In genomic region chr16:1537763-1538289, GRCh38 we compare ENCODE assay signal across 16 cellular contexts. TPM values are rescaled to one million over a fixed set of nuclear protein-coding genes. Genes with fewer than 3 reads are reported as not detected.
DNase-seq lines count a peak whose midpoint lies in the region; ATAC-seq and TF ChIP-seq lines count a peak whose summit lies in the region.
"Had no signal": no experiment of that assay in that cellular context is flagged by ENCODE, and none has a peak within 500 bp of the region (broad histone marks: within the 10 kb centered on the region; RNA-seq: fewer than 3 reads in every experiment).

No MANE protein-coding gene starts in this region.

- TF ChIP-seq POLR2A in gastrocnemius medialis (IDR thresholded peaks at IDR 0.05): no peak

- in situ Hi-C loops in gastrocnemius medialis (cut with MboI; ENCODE audit: low sequenced_read_pairs in 4 of 4): no loop called here

- ATAC-seq in DND-41 (ENCODE audit: insufficient read depth, low read depth): peak; percentile 76
- no peak for ATAC-seq in gastrocnemius medialis
- no peak for ATAC-seq in GM21423 (IDR thresholded peaks at IDR 0.05; ENCODE audit: unreplicated experiment)
- ATAC-seq in GM19463 (IDR thresholded peaks at IDR 0.05; ENCODE audit: unreplicated experiment): no peak
- ATAC-seq: HCT116 had no signal

- intact Hi-C loops in gastrocnemius medialis (cut with DNase I; ENCODE audit: low total_unique reads): no loop called here

- H3K9me3 ChIP-seq in DND-41 (ENCODE audit: insufficient read depth, low read length, severe bottlenecking) (no peaks in the 10 kb centered on the region), gastrocnemius medialis (no peaks in the 10 kb centered on the region)
- H3K9me3 ChIP-seq: SJCRH30 had no signal

- H3K4me2 ChIP-seq in DND-41 (ENCODE audit: insufficient read depth, low read length): no peak overlapping the region
- H3K4me2 ChIP-seq: hepatocyte had no signal

- no peaks in the 10 kb centered on the region for H3K4me1 ChIP-seq in DND-41 (ENCODE audit: insufficient read depth, low read length)
- H3K4me1 ChIP-seq in gastrocnemius medialis: peaks cover 13 to 16% of the 10 kb centered on the region in 2 donors

- TF ChIP-seq CTCF in DND-41 (IDR thresholded peaks at IDR 0.05; ENCODE audit: borderline replicate concordance, extremely low read depth, low read length, poor library complexity, severe bottlenecking): no peak
- no peak for TF ChIP-seq CTCF in coronary artery (IDR thresholded peaks at IDR 0.05)
- TF ChIP-seq CTCF in gastrocnemius medialis (IDR thresholded peaks at IDR 0.05 in 4 of 5, conservative IDR thresholded peaks at IDR 0.05 in 1 of 5): no peak

- peak overlapping the region; percentile 85 for H3K27ac Mint-ChIP-seq in activated CD4-positive, alpha-beta T cell treated with anti-CD3 and anti-CD28 coated beads, Interleukin-2, amount 10 ng/mL, durations not matched to agents 7 days and 5 days

- CTCF ChIA-PET in activated CD4-positive, alpha-beta T cell treated with anti-CD3 and anti-CD28 coated beads, Interleukin-2, amount 10 ng/mL, durations not matched to agents 7 days and 5 days (lab: Charles Lee): interaction anchor here (0.5 to 0.7 kb wide), 4 partner anchors 65 to 424 kb away, joined by 3 to 4 read pairs (median 3); no protein-coding TSS in a partner anchor

- H3K27me3 ChIP-seq in DND-41 (ENCODE audit: insufficient read depth, low read length, poor library complexity) (no peaks in the 10 kb centered on the region), gastrocnemius medialis (no peaks in the 10 kb centered on the region)
- H3K27me3 ChIP-seq: hepatocyte, SJCRH30 had no signal

- H4K20me1 ChIP-seq in DND-41 (ENCODE audit: insufficient read depth, low read length): peaks cover 14% of the 10 kb centered on the region

- no peak overlapping the region for H2AFZ ChIP-seq in DND-41 (ENCODE audit: low read depth, low read length)
- H2AFZ ChIP-seq: hepatocyte had no signal

- no peak overlapping the region for H3K27ac ChIP-seq in DND-41 (ENCODE audit: low read length)
- H3K27ac ChIP-seq in coronary artery: peak overlapping the region in 1 of 2 donors; percentile 50
- peak overlapping the region; percentile 7 to 94 (median 89) for H3K27ac ChIP-seq in gastrocnemius medialis
- H3K27ac ChIP-seq: hepatocyte, SJCRH30 had no signal

- H3K4me3 ChIP-seq in DND-41 (ENCODE audit: low read depth in 1 of 2, low read length in 2 of 2) (no peak overlapping the region), coronary artery (peak overlapping the region; percentile 80), gastrocnemius medialis (peak overlapping the region in 3 of 4 donors; percentile 41 to 74 (median 64))
- H3K4me3 ChIP-seq: hepatocyte, SJCRH30 had no signal

- peak overlapping the region; percentile 98 for H3K4me3 Mint-ChIP-seq in activated CD4-positive, alpha-beta T cell treated with anti-CD3 and anti-CD28 coated beads, Interleukin-2, amount 10 ng/mL, durations not matched to agents 7 days and 5 days

- POLR2A ChIA-PET in activated CD4-positive, alpha-beta T cell treated with anti-CD3 and anti-CD28 coated beads, Interleukin-2, amount 10 ng/mL, durations not matched to agents 7 days and 5 days (lab: Charles Lee): no interaction called here

- no peak overlapping the region for H3K9ac ChIP-seq in DND-41 (ENCODE audit: low read depth, low read length)

- peaks cover 65% of the 10 kb centered on the region for H3K4me1 Mint-ChIP-seq in activated CD4-positive, alpha-beta T cell treated with anti-CD3 and anti-CD28 coated beads, Interleukin-2, amount 10 ng/mL, durations not matched to agents 7 days and 5 days

- H3K36me3 Mint-ChIP-seq in activated CD4-positive, alpha-beta T cell treated with anti-CD3 and anti-CD28 coated beads, Interleukin-2, amount 10 ng/mL, durations not matched to agents 7 days and 5 days (ENCODE audit: low read depth): peaks cover 64% of the 10 kb centered on the region

- DNase-seq in DND-41 (peak; percentile 49), coronary artery (ENCODE audit: low spot score) (no peak), gastrocnemius medialis (no peak), NCI-H446 (lab: John Stamatoyannopoulos, UW) (no peak), foreskin melanocyte (no peak)
- peak; percentile 57 for DNase-seq in activated CD4-positive, alpha-beta T cell treated with anti-CD3 and anti-CD28 coated beads, Interleukin-2, amount 10 ng/mL, durations not matched to agents 7 days and 5 days
- DNase-seq: activated CD4-positive, CD25-positive, alpha-beta regulatory T cell; Kasumi-1; midbrain; NCI-H524 treated with DMSO at 0.1 percent for 48 hours; SJCRH30 had no signal

- H3K79me2 ChIP-seq in DND-41 (ENCODE audit: insufficient read depth, low read length): no peaks in the 10 kb centered on the region

- no peaks in the 10 kb centered on the region for H3K36me3 ChIP-seq in DND-41 (ENCODE audit: insufficient read depth, low read length)
- peaks cover 0 to 18% of the 10 kb centered on the region in 2 donors for H3K36me3 ChIP-seq in gastrocnemius medialis
- H3K36me3 ChIP-seq: SJCRH30 had no signal

- no peaks in the 10 kb centered on the region for H3K9me3 Mint-ChIP-seq in activated CD4-positive, alpha-beta T cell treated with anti-CD3 and anti-CD28 coated beads, Interleukin-2, amount 10 ng/mL, durations not matched to agents 7 days and 5 days

- no peaks in the 10 kb centered on the region for H3K27me3 Mint-ChIP-seq in activated CD4-positive, alpha-beta T cell treated with anti-CD3 and anti-CD28 coated beads, Interleukin-2, amount 10 ng/mL, durations not matched to agents 7 days and 5 days

RNA-seq across cellular contexts. Expression of gene TMEM204, which starts 4.4 kb away (rescaled TPM):
- 10 to 100 TPM; 60.6 to 73.5 TPM for total RNA-seq in activated CD4-positive, alpha-beta T cell treated with anti-CD3 and anti-CD28 coated beads, Interleukin-2, amount 10 ng/mL, durations not matched to agents 7 days and 5 days
- 10 to 100 TPM; 14.7 to 27.7 (median 22.1) TPM for total RNA-seq in gastrocnemius medialis
- total RNA-seq: astrocyte had no signal

RNA-seq across cellular contexts. Expression of gene TELO2, which starts 44.7 kb away (rescaled TPM):
- 10 to 100 TPM; 49.1 to 65.5 TPM for total RNA-seq in activated CD4-positive, alpha-beta T cell treated with anti-CD3 and anti-CD28 coated beads, Interleukin-2, amount 10 ng/mL, durations not matched to agents 7 days and 5 days
- total RNA-seq in gastrocnemius medialis: 10 to 100 TPM in 2 of 4 donors, 1 to 10 TPM in 2; 2.9 to 11.2 (median 9.8) TPM

RNA-seq across cellular contexts. Expression of gene PTX4, which starts 49.1 kb away (rescaled TPM):
- not detected for total RNA-seq in activated CD4-positive, alpha-beta T cell treated with anti-CD3 and anti-CD28 coated beads, Interleukin-2, amount 10 ng/mL, durations not matched to agents 7 days and 5 days
- under 1 TPM in 1 of 4 donors, not detected in 3; 0.41 TPM for total RNA-seq in gastrocnemius medialis
- total RNA-seq: astrocyte, hepatocyte, SJCRH30 had no signal

Comparison
In these comparisons a context has a peak if more than half of its experiments do, and no peak if none do; other contexts are left out.
1. DNase-seq: peak in DND-41 (single experiment) and activated CD4-positive, alpha-beta T cell treated with anti-CD3 and anti-CD28 coated beads, Interleukin-2, amount 10 ng/mL, durations not matched to agents 7 days and 5 days (single experiment); none in coronary artery (single experiment), gastrocnemius medialis (0 of 2), NCI-H446 (0 of 2) and foreskin melanocyte (single experiment).
2. H3K4me3 ChIP-seq: peak in coronary artery (single experiment) and gastrocnemius medialis (3 of 4); none in DND-41 (0 of 2).
3. RNA of gene TELO2, which starts 44.7 kb away (total RNA-seq): 49.1 to 65.5 TPM in activated CD4-positive, alpha-beta T cell treated with anti-CD3 and anti-CD28 coated beads, Interleukin-2, amount 10 ng/mL, durations not matched to agents 7 days and 5 days; 2.9 to 11.2 TPM in gastrocnemius medialis; every median in the first group is over 4 times any median in the second.